ENCODE assay signal across 9 cellular contexts in the genomic region with DNA sequence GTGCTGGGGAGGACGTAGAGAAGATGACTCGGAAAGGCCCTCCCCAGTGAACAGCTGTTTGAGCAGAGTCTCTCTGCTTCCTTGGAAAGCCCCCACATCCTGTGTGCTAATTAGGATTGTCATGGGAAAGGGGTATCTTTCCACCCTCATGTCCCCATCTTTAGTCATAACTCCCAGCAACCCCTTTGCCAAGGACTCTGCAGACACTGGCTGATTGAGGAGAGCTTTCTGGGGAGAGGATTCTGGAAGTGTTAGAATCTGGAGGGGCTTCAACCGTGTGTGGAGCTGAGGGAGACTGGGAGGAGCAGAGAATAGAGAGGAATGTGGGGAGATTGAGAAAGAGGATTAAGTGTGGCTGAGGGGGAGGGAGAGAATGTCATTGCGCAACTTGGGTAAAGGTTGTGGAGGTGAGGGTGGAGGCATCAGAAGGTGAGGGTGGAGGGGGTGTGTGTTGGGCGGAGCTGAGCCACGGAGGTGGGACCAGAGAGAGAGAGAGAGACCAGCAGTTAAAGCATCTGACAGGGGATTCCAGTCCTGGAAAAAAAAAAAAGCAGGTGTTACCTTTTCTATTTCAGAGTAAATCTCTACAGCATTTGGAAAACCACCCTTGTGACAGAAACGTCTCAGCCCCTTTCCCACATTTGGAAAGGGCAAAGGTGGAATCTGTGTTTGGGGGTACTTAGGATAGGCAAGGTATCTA. TPM values are rescaled to one million over a fixed set of nuclear protein-coding genes. Genes with fewer than 3 reads are reported as not detected.
DNase-seq lines count a peak whose midpoint lies in the region; TF ChIP-seq lines count a peak whose summit lies in the region.
"Had no signal": no experiment of that assay in that cellular context is flagged by ENCODE, and none has a peak within 500 bp of the region (broad histone marks: within the 10 kb centered on the region; RNA-seq: fewer than 3 reads in every experiment).

No MANE protein-coding gene starts in this region.

- H3K27ac ChIP-seq in Peyer's patch (peak overlapping the region; percentile 69 to 95 (median 88)), WERI-Rb-1 (no peak overlapping the region)

- peaks cover 5% of the 10 kb centered on the region for H3K27me3 Mint-ChIP-seq in glutamatergic neuron (ENCODE audit: unreplicated experiment)

- in situ Hi-C loops in ACHN (cut with HindIII; ENCODE audit: low pct_ligation_motif_present, low pct_unique_long_range_greater_than_20kb, low sequenced_read_pairs): no loop called here

- peaks cover 8% of the 10 kb centered on the region for H3K9me3 Mint-ChIP-seq in glutamatergic neuron (ENCODE audit: unreplicated experiment)

- H3K9me3 ChIP-seq in Peyer's patch (no peaks in the 10 kb centered on the region), WERI-Rb-1 (ENCODE audit: severe bottlenecking) (peaks cover under 1% of the 10 kb centered on the region)

- H3K4me3 Mint-ChIP-seq in glutamatergic neuron (ENCODE audit: unreplicated experiment): peak overlapping the region; percentile 91

- no peaks in the 10 kb centered on the region for H3K36me3 Mint-ChIP-seq in glutamatergic neuron (ENCODE audit: unreplicated experiment)

- H3K36me3 ChIP-seq in Peyer's patch (no peaks in the 10 kb centered on the region), WERI-Rb-1 (no peaks in the 10 kb centered on the region)

- peak overlapping the region; percentile 79 to 93 (median 88) for H3K4me3 ChIP-seq in Peyer's patch
- no peak overlapping the region for H3K4me3 ChIP-seq in WERI-Rb-1 (ENCODE audit: low read depth, low read length)

- DNase-seq in EH (ENCODE audit: low read depth) (peak; percentile 36), Peyer's patch (peak in 2 of 3 donors; percentile 84 to 85), glutamatergic neuron (no peak), pons (ENCODE audit: low spot score) (peak; percentile 39), GM19238 (ENCODE audit: insufficient read length, low spot score) (no peak), WERI-Rb-1 (no peak), ACHN (no peak)
- no peak for DNase-seq in effector CD8-positive, alpha-beta T cell (lab: John Stamatoyannopoulos, UW)

- H3K27me3 ChIP-seq in Peyer's patch: no peaks in the 10 kb centered on the region
- H3K27me3 ChIP-seq in WERI-Rb-1 (ENCODE audit: insufficient read depth, low read depth, severe bottlenecking): peaks cover 76% of the 10 kb centered on the region

- no peak overlapping the region for H3K27ac Mint-ChIP-seq in glutamatergic neuron (ENCODE audit: unreplicated experiment)

- TF ChIP-seq CTCF in Peyer's patch (IDR thresholded peaks at IDR 0.05): no peak
- no peak for TF ChIP-seq CTCF in glutamatergic neuron (IDR thresholded peaks at IDR 0.05; ENCODE audit: partially characterized antibody, unreplicated experiment)
- TF ChIP-seq CTCF in WERI-Rb-1 (IDR thresholded peaks at IDR 0.05; ENCODE audit: low read depth, low read length): no peak

- H3K4me1 Mint-ChIP-seq in glutamatergic neuron (ENCODE audit: low read depth, unreplicated experiment): peaks cover 4% of the 10 kb centered on the region

- H3K4me1 ChIP-seq in Peyer's patch: peaks cover 0 to 26% (median 6%) of the 10 kb centered on the region in 4 donors

- peak in 1 of 2 donors; percentile 83 for TF ChIP-seq POLR2A in Peyer's patch (IDR thresholded peaks at IDR 0.05)

RNA-seq across cellular contexts. Expression of gene DTX4, which starts 2.2 kb away (rescaled TPM):
- total RNA-seq in Peyer's patch (10 to 100 TPM; 41.3 to 93.8 (median 60.9) TPM), glutamatergic neuron (ENCODE audit: unreplicated experiment) (4.1 TPM)

RNA-seq across cellular contexts. Expression of gene FAM111A, which starts 31.5 kb away (rescaled TPM):
- total RNA-seq in Peyer's patch (10 to 100 TPM; 43.0 to 96.6 (median 68.5) TPM), glutamatergic neuron (ENCODE audit: unreplicated experiment) (3.1 TPM)

RNA-seq across cellular contexts. Expression of gene MPEG1, which starts 38.6 kb away (rescaled TPM):
- total RNA-seq in Peyer's patch: 10 to 100 TPM in 1 of 4 donors, 1 to 10 TPM in 3; 3.5 to 51.2 (median 6.0) TPM
- not detected for total RNA-seq in glutamatergic neuron (ENCODE audit: unreplicated experiment)
- total RNA-seq: lung microvascular endothelial cell had no signal

Comparison
In these comparisons a context has a peak if more than half of its experiments do, and no peak if none do; other contexts are left out.
1. DNase-seq: peak in EH (single experiment), Peyer's patch (2 of 3) and pons (single experiment); none in glutamatergic neuron (single experiment), effector CD8-positive, alpha-beta T cell (single experiment), GM19238 (single experiment), WERI-Rb-1 (single experiment) and ACHN (single experiment).
2. RNA of gene FAM111A, which starts 31.5 kb away (total RNA-seq): 43.0 to 96.6 TPM in Peyer's patch; 3.1 TPM in glutamatergic neuron (single experiment); every median in the first group is over 10 times any median in the second.